9 cellular contexts compared by ENCODE assay signal in genomic region chr19:17311455-17312248, GRCh38. TPM values are rescaled to one million over a fixed set of nuclear protein-coding genes. Genes with fewer than 3 reads are reported as not detected.
DNase-seq lines count a peak whose midpoint lies in the region; FAIRE-seq and TF ChIP-seq lines count a peak whose summit lies in the region.
"Had no signal": no experiment of that assay in that cellular context is flagged by ENCODE, and none has a peak within 500 bp of the region (broad histone marks: within the 10 kb centered on the region; RNA-seq: fewer than 3 reads in every experiment).

No MANE protein-coding gene starts in this region.

- H3K36me3 ChIP-seq in endodermal cell (ENCODE audit: control insufficient read depth, insufficient read depth, low read length), result peaks cover 36% of the 10 kb centered on the region
- H3K36me3 ChIP-seq in neural progenitor cell, result no peaks in the 10 kb centered on the region

- H3F3A ChIP-seq in neural progenitor cell (ENCODE audit: low read depth), result peaks cover 23% of the 10 kb centered on the region

- H3K9ac ChIP-seq in endodermal cell (ENCODE audit: extremely low read depth, low read length, poor library complexity, severe bottlenecking) (peak overlapping the region; percentile 17), neural progenitor cell (no peak overlapping the region)

- H3K27me3 ChIP-seq in endodermal cell (ENCODE audit: control insufficient read depth, insufficient read depth, low read length, poor library complexity, severe bottlenecking) (no peaks in the 10 kb centered on the region), neural progenitor cell (no peaks in the 10 kb centered on the region)

- no peaks in the 10 kb centered on the region for H3K27me3 Mint-ChIP-seq in T-helper 1 cell treated with Interleukin-12 subunit alpha and Interleukin-12 subunit beta and Interleukin-4 antibody, amounts not matched to agents 30 μg/mL and 1 μg/mL, for 36 hours (ENCODE audit: low read depth)
- H3K27me3 Mint-ChIP-seq in endodermal cell (ENCODE audit: insufficient read depth) (no peaks in the 10 kb centered on the region), neural progenitor cell (ENCODE audit: insufficient read depth, low read depth) (peaks cover 4% of the 10 kb centered on the region)

- DNase-seq in T-helper 1 cell (no peak), RCC 7860 (ENCODE audit: low spot score) (peak; percentile 85), endodermal cell (peak; percentile 68), neural progenitor cell (ENCODE audit: low spot score) (no peak), AG08396 (ENCODE audit: low spot score) (no peak), DMS153 treated with DMSO at 0.1 percent for 48 hours (lab: John Stamatoyannopoulos, UW; ENCODE audit: unreplicated experiment) (no peak), occipital lobe (lab: John Stamatoyannopoulos, UW) (no peak)
- DNase-seq: activated CD4-positive, alpha-beta T cell treated with anti-CD3 and anti-CD28 coated beads for 1 hour had no signal

- no peak overlapping the region for H3K4me3 ChIP-seq in endodermal cell (ENCODE audit: low read length)
- no peak overlapping the region for H3K4me3 ChIP-seq in neural progenitor cell

- H3K36me3 Mint-ChIP-seq in T-helper 1 cell treated with Interleukin-12 subunit alpha and Interleukin-12 subunit beta and Interleukin-4 antibody, amounts not matched to agents 30 μg/mL and 1 μg/mL, for 36 hours (ENCODE audit: low read depth), result peaks cover 19% of the 10 kb centered on the region
- H3K36me3 Mint-ChIP-seq in endodermal cell (ENCODE audit: low read depth), result peaks cover 22% of the 10 kb centered on the region
- H3K36me3 Mint-ChIP-seq in neural progenitor cell, result peaks cover 9% of the 10 kb centered on the region

- H2AFZ ChIP-seq in neural progenitor cell (replicated peaks), result no peak overlapping the region

- H3K27ac ChIP-seq in endodermal cell (ENCODE audit: low read depth, low read length) (no peak overlapping the region), neural progenitor cell (no peak overlapping the region)

- H3K79me2 ChIP-seq in neural progenitor cell (ENCODE audit: low read depth), result peaks cover 44% of the 10 kb centered on the region

- H3K4me2 ChIP-seq in neural progenitor cell, result no peak overlapping the region

- H4K20me1 ChIP-seq in neural progenitor cell (ENCODE audit: low read depth), result peaks cover 21% of the 10 kb centered on the region

- peaks cover 35% of the 10 kb centered on the region for H3K4me1 Mint-ChIP-seq in T-helper 1 cell treated with Interleukin-12 subunit alpha and Interleukin-12 subunit beta and Interleukin-4 antibody, amounts not matched to agents 30 μg/mL and 1 μg/mL, for 36 hours (ENCODE audit: low read depth)
- peaks cover 13% of the 10 kb centered on the region for H3K4me1 Mint-ChIP-seq in endodermal cell
- peaks cover 21% of the 10 kb centered on the region for H3K4me1 Mint-ChIP-seq in neural progenitor cell

- H3K4me1 ChIP-seq in endodermal cell (ENCODE audit: control insufficient read depth, insufficient read depth, low read length) (peaks cover 6% of the 10 kb centered on the region), neural progenitor cell (peaks cover 7% of the 10 kb centered on the region)

- peak; percentile 77 for FAIRE-seq in RCC 7860 (lab: Jason Lieb, UNC)

- WGBS in endodermal cell (ENCODE audit: insufficient coverage in 1 of 2, insufficient read length in 1 of 2), 2 experiments, result 76 to 88% methylated on average over 7 to 15 of the region's 15 CpGs

- no peak for TF ChIP-seq CTCF in endodermal cell (conservative IDR thresholded peaks at IDR 0.05)
- TF ChIP-seq CTCF in neural progenitor cell (IDR thresholded peaks at IDR 0.05), result no peak

- H3K9me3 Mint-ChIP-seq in T-helper 1 cell treated with Interleukin-12 subunit alpha and Interleukin-12 subunit beta and Interleukin-4 antibody, amounts not matched to agents 30 μg/mL and 1 μg/mL, for 36 hours, result no peaks in the 10 kb centered on the region
- H3K9me3 Mint-ChIP-seq in endodermal cell (no peaks in the 10 kb centered on the region), neural progenitor cell (no peaks in the 10 kb centered on the region)

- peak overlapping the region; percentile 25 for H3K4me3 Mint-ChIP-seq in T-helper 1 cell treated with Interleukin-12 subunit alpha and Interleukin-12 subunit beta and Interleukin-4 antibody, amounts not matched to agents 30 μg/mL and 1 μg/mL, for 36 hours
- no peak overlapping the region for H3K4me3 Mint-ChIP-seq in endodermal cell
- H3K4me3 Mint-ChIP-seq in neural progenitor cell, result peak overlapping the region; percentile 96

- H3K27ac Mint-ChIP-seq in T-helper 1 cell treated with Interleukin-12 subunit alpha and Interleukin-12 subunit beta and Interleukin-4 antibody, amounts not matched to agents 30 μg/mL and 1 μg/mL, for 36 hours, result no peak overlapping the region
- H3K27ac Mint-ChIP-seq in endodermal cell, result peak overlapping the region; percentile 89
- no peak overlapping the region for H3K27ac Mint-ChIP-seq in neural progenitor cell

- H3K9me3 ChIP-seq in endodermal cell (ENCODE audit: control insufficient read depth, low read length), result no peaks in the 10 kb centered on the region
- no peaks in the 10 kb centered on the region for H3K9me3 ChIP-seq in neural progenitor cell (ENCODE audit: low read depth)

RNA-seq across cellular contexts. Expression of gene DDA1, which starts 2.3 kb away (rescaled TPM):
- total RNA-seq in endodermal cell, result 10 to 100 TPM; 36.9 to 42.3 TPM
- polyA plus RNA-seq in endodermal cell (2013, experiment 1 of 2), result 46.5 TPM
- 62.7 TPM for polyA plus RNA-seq in endodermal cell (2013, experiment 2 of 2)
- total RNA-seq in neural progenitor cell (ENCODE audit: low replicate concordance), result 21.9 and 27.7 TPM in 2 replicates
- 10.0 TPM for total RNA-seq in occipital lobe

RNA-seq across cellular contexts. Expression of gene MRPL34, which starts 6.0 kb away (rescaled TPM):
- total RNA-seq in endodermal cell (10 to 100 TPM; 58.1 to 62.2 TPM), neural progenitor cell (ENCODE audit: low replicate concordance) (25.9 and 38.8 TPM in 2 replicates), occipital lobe (9.0 TPM)
- polyA plus RNA-seq in endodermal cell (2013, experiment 1 of 2), result 51.9 TPM
- polyA plus RNA-seq in endodermal cell (2013, experiment 2 of 2), result 48.7 TPM

RNA-seq across cellular contexts. Expression of gene ABHD8, which starts 8.4 kb away (rescaled TPM):
- total RNA-seq in endodermal cell (10 to 100 TPM; 11.6 to 21.1 TPM), neural progenitor cell (ENCODE audit: low replicate concordance) (4.6 and 13.3 TPM in 2 replicates), occipital lobe (20.6 TPM)
- 9.7 TPM for polyA plus RNA-seq in endodermal cell (2013, experiment 1 of 2)
- 10.2 TPM for polyA plus RNA-seq in endodermal cell (2013, experiment 2 of 2)

RNA-seq across cellular contexts. Expression of gene ANO8, which starts 23.0 kb away (rescaled TPM):
- total RNA-seq in endodermal cell (10 to 100 TPM; 27.5 to 29.5 TPM), neural progenitor cell (ENCODE audit: low replicate concordance) (11.4 and 25.0 TPM in 2 replicates), occipital lobe (29.6 TPM)
- polyA plus RNA-seq in endodermal cell (2013, experiment 1 of 2), result 34.7 TPM
- 29.8 TPM for polyA plus RNA-seq in endodermal cell (2013, experiment 2 of 2)

RNA-seq across cellular contexts. Expression of gene GTPBP3, which starts 25.7 kb away (rescaled TPM):
- total RNA-seq in endodermal cell, result 10 to 100 TPM; 48.7 to 55.7 TPM
- 34.1 TPM for polyA plus RNA-seq in endodermal cell (2013, experiment 1 of 2)
- 33.4 TPM for polyA plus RNA-seq in endodermal cell (2013, experiment 2 of 2)
- 13.2 and 47.6 TPM in 2 replicates for total RNA-seq in neural progenitor cell (ENCODE audit: low replicate concordance)
- total RNA-seq in occipital lobe, result 23.2 TPM

Comparison
In these comparisons a context has a peak if more than half of its experiments do, and no peak if none do; other contexts are left out.
1. DNase-seq: peak in RCC 7860 (single experiment) and endodermal cell (single experiment); none in T-helper 1 cell (0 of 5), neural progenitor cell (single experiment), AG08396 (single experiment), DMS153 treated with DMSO at 0.1 percent for 48 hours (single experiment) and occipital lobe (single experiment).